In genomic region chr5:172054611-172055153, GRCh38 we compare ENCODE assay signal across 15 cellular contexts. TPM values are rescaled to one million over a fixed set of nuclear protein-coding genes. Genes with fewer than 3 reads are reported as not detected.
DNase-seq lines count a peak whose midpoint lies in the region; ATAC-seq, FAIRE-seq and TF ChIP-seq lines count a peak whose summit lies in the region.
"Had no signal": no experiment of that assay in that cellular context is flagged by ENCODE, and none has a peak within 500 bp of the region (broad histone marks: within the 10 kb centered on the region; RNA-seq: fewer than 3 reads in every experiment).

No MANE protein-coding gene starts in this region.

- no peak overlapping the region for H2AFZ ChIP-seq in GM12878 (ENCODE audit: control insufficient read depth, low read depth, low read length)

- peaks cover 76% of the 10 kb centered on the region for H3K36me3 Mint-ChIP-seq in activated CD8-positive, alpha-beta T cell treated with anti-CD3 and anti-CD28 coated beads, Interleukin-2, amount 10 ng/mL, durations not matched to agents 7 days and 5 days (ENCODE audit: low read depth)
- peaks cover 31% of the 10 kb centered on the region for H3K36me3 Mint-ChIP-seq in activated CD8-positive, alpha-beta T cell treated with anti-CD3 and anti-CD28 coated beads for 36 hours (ENCODE audit: low read depth)
- peaks cover 27% of the 10 kb centered on the region for H3K36me3 Mint-ChIP-seq in natural killer cell
- peaks cover 100% of the 10 kb centered on the region for H3K36me3 Mint-ChIP-seq in stimulated activated effector memory CD8-positive, alpha-beta T cell treated with anti-CD3 and anti-CD28 coated beads, Interleukin-12 subunit alpha, Interleukin-12 subunit beta, amount 100 ng/mL, for 72 hours

- no peak for ATAC-seq in activated CD8-positive, alpha-beta T cell treated with anti-CD3 and anti-CD28 coated beads, Interleukin-2, amount 10 ng/mL, durations not matched to agents 7 days and 5 days
- ATAC-seq in activated CD8-positive, alpha-beta T cell treated with anti-CD3 and anti-CD28 coated beads for 36 hours, result no peak
- ATAC-seq in GM12878 (no peak; the same call in 2 of the 3 replicates), natural killer cell (peak in 1 of 3 donors; percentile 18), right cardiac atrium (no peak)
- no peak for ATAC-seq in stimulated activated effector memory CD8-positive, alpha-beta T cell treated with anti-CD3 and anti-CD28 coated beads, Interleukin-12 subunit alpha, Interleukin-12 subunit beta, amount 100 ng/mL, for 72 hours
- ATAC-seq: HCT116 had no signal

- BruUV-seq in GM12878 (replicated peaks; lab: Mats Ljungman, UMichigan), result no TSS peak

- TF ChIP-seq EP300 in GM12878 (IDR thresholded peaks at IDR 0.05; ENCODE audit: borderline replicate concordance in 1 of 2, control insufficient read depth in 1 of 2, low read depth in 2 of 2, low read length in 2 of 2), result no peak

- no peaks in the 10 kb centered on the region for H3K9me3 ChIP-seq in GM12878 (replicated peaks; ENCODE audit: control insufficient read depth, insufficient read depth, low read length)
- no peaks in the 10 kb centered on the region for H3K9me3 ChIP-seq in right cardiac atrium (ENCODE audit: control insufficient read depth, low read length)
- H3K9me3 ChIP-seq: Caco-2 had no signal

- FAIRE-seq in GM12878 (lab: Jason Lieb, UNC), result no peak
- FAIRE-seq: GM18507, H54 had no signal

- H3K27me3 Mint-ChIP-seq in activated CD8-positive, alpha-beta T cell treated with anti-CD3 and anti-CD28 coated beads, Interleukin-2, amount 10 ng/mL, durations not matched to agents 7 days and 5 days (ENCODE audit: low read depth), result no peaks in the 10 kb centered on the region
- H3K27me3 Mint-ChIP-seq in activated CD8-positive, alpha-beta T cell treated with anti-CD3 and anti-CD28 coated beads for 36 hours, result no peaks in the 10 kb centered on the region
- H3K27me3 Mint-ChIP-seq in natural killer cell (ENCODE audit: low read depth in 2 of 2), result no peaks in the 10 kb centered on the region

- no peaks in the 10 kb centered on the region for H4K20me1 ChIP-seq in GM12878 (ENCODE audit: control insufficient read depth, insufficient read depth)

- TF ChIP-seq CTCF in activated CD8-positive, alpha-beta T cell treated with anti-CD3 and anti-CD28 coated beads for 36 hours (IDR thresholded peaks at IDR 0.05), result no peak
- no peak for TF ChIP-seq CTCF in GM12878 (IDR thresholded peaks at IDR 0.05 in 2 of 3, conservative IDR thresholded peaks at IDR 0.05 in 1 of 3; ENCODE audit: control insufficient read depth in 2 of 3, extremely low read depth in 1 of 3, insufficient read depth in 1 of 3, low read depth in 3 of 3, low read length in 3 of 3)
- no peak for TF ChIP-seq CTCF in natural killer cell (IDR thresholded peaks at IDR 0.05)

- TF ChIP-seq RAD21 in GM12878 (IDR thresholded peaks at IDR 0.05; ENCODE audit: insufficient read depth, low read depth, low read length), result no peak

- RAD21 ChIA-PET in GM12878 (lab: Charles Lee; ENCODE audit: unreplicated experiment), result no interaction called here

- no peak overlapping the region for H3K4me3 Mint-ChIP-seq in activated CD8-positive, alpha-beta T cell treated with anti-CD3 and anti-CD28 coated beads, Interleukin-2, amount 10 ng/mL, durations not matched to agents 7 days and 5 days
- no peak overlapping the region for H3K4me3 Mint-ChIP-seq in activated CD8-positive, alpha-beta T cell treated with anti-CD3 and anti-CD28 coated beads for 36 hours
- H3K4me3 Mint-ChIP-seq in natural killer cell, result no peak overlapping the region
- no peak overlapping the region for H3K4me3 Mint-ChIP-seq in stimulated activated effector memory CD8-positive, alpha-beta T cell treated with anti-CD3 and anti-CD28 coated beads, Interleukin-12 subunit alpha, Interleukin-12 subunit beta, amount 100 ng/mL, for 72 hours
- H3K4me3 Mint-ChIP-seq: CD14-positive monocyte; CD8-positive, alpha-beta memory T cell had no signal

- CTCF ChIA-PET in activated CD8-positive, alpha-beta T cell treated with anti-CD3 and anti-CD28 coated beads, Interleukin-2, amount 10 ng/mL, durations not matched to agents 7 days and 5 days (lab: Charles Lee), result no interaction called here
- CTCF ChIA-PET in activated CD8-positive, alpha-beta T cell treated with anti-CD3 and anti-CD28 coated beads for 36 hours (lab: Charles Lee), result interaction anchor here (1.3 to 1.4 kb wide), 2 partner anchors 19 to 239 kb away, joined by 3 read pairs; no protein-coding TSS in a partner anchor
- CTCF ChIA-PET in GM12878 (lab: Yijun Ruan, JAX), result interaction anchor here (1.0 to 1.2 kb wide), 2 partner anchors 143 to 235 kb away, joined by 3 read pairs; no protein-coding TSS in a partner anchor

- no peaks in the 10 kb centered on the region for H3K4me1 ChIP-seq in GM12878 (ENCODE audit: control insufficient read depth, insufficient read depth, low read length)
- peaks cover 9% of the 10 kb centered on the region for H3K4me1 ChIP-seq in right cardiac atrium (ENCODE audit: control insufficient read depth, insufficient read depth, low read length)
- H3K4me1 ChIP-seq: Caco-2 had no signal

- SMC1A ChIA-PET in GM12878 (lab: Charles Lee; ENCODE audit: uncharacterized antibody, unreplicated experiment), result no interaction called here

- H3K9me3 Mint-ChIP-seq in activated CD8-positive, alpha-beta T cell treated with anti-CD3 and anti-CD28 coated beads, Interleukin-2, amount 10 ng/mL, durations not matched to agents 7 days and 5 days (ENCODE audit: insufficient read depth), result no peaks in the 10 kb centered on the region
- H3K9me3 Mint-ChIP-seq in activated CD8-positive, alpha-beta T cell treated with anti-CD3 and anti-CD28 coated beads for 36 hours, result no peaks in the 10 kb centered on the region
- no peaks in the 10 kb centered on the region for H3K9me3 Mint-ChIP-seq in natural killer cell
- no peaks in the 10 kb centered on the region for H3K9me3 Mint-ChIP-seq in stimulated activated effector memory CD8-positive, alpha-beta T cell treated with anti-CD3 and anti-CD28 coated beads, Interleukin-12 subunit alpha, Interleukin-12 subunit beta, amount 100 ng/mL, for 72 hours
- H3K9me3 Mint-ChIP-seq: CD14-positive monocyte; CD8-positive, alpha-beta memory T cell had no signal

- H3K27ac Mint-ChIP-seq in activated CD8-positive, alpha-beta T cell treated with anti-CD3 and anti-CD28 coated beads, Interleukin-2, amount 10 ng/mL, durations not matched to agents 7 days and 5 days, result peak overlapping the region; percentile 15
- no peak overlapping the region for H3K27ac Mint-ChIP-seq in activated CD8-positive, alpha-beta T cell treated with anti-CD3 and anti-CD28 coated beads for 36 hours
- peak overlapping the region; percentile 45 to 87 for H3K27ac Mint-ChIP-seq in natural killer cell
- peak overlapping the region; percentile 82 for H3K27ac Mint-ChIP-seq in stimulated activated effector memory CD8-positive, alpha-beta T cell treated with anti-CD3 and anti-CD28 coated beads, Interleukin-12 subunit alpha, Interleukin-12 subunit beta, amount 100 ng/mL, for 72 hours

- H3K4me1 Mint-ChIP-seq in activated CD8-positive, alpha-beta T cell treated with anti-CD3 and anti-CD28 coated beads, Interleukin-2, amount 10 ng/mL, durations not matched to agents 7 days and 5 days (ENCODE audit: low read depth), result peaks cover 13% of the 10 kb centered on the region
- peaks cover 2% of the 10 kb centered on the region for H3K4me1 Mint-ChIP-seq in activated CD8-positive, alpha-beta T cell treated with anti-CD3 and anti-CD28 coated beads for 36 hours (ENCODE audit: low read depth)
- peaks cover 13 to 29% of the 10 kb centered on the region in 2 donors for H3K4me1 Mint-ChIP-seq in natural killer cell
- H3K4me1 Mint-ChIP-seq in stimulated activated effector memory CD8-positive, alpha-beta T cell treated with anti-CD3 and anti-CD28 coated beads, Interleukin-12 subunit alpha, Interleukin-12 subunit beta, amount 100 ng/mL, for 72 hours, result peaks cover 20% of the 10 kb centered on the region

- no peak overlapping the region for H3K4me2 ChIP-seq in GM12878 (ENCODE audit: control insufficient read depth, insufficient read depth)

- POLR2A ChIA-PET in activated CD8-positive, alpha-beta T cell treated with anti-CD3 and anti-CD28 coated beads, Interleukin-2, amount 10 ng/mL, durations not matched to agents 7 days and 5 days (lab: Charles Lee), result no interaction called here
- POLR2A ChIA-PET in activated CD8-positive, alpha-beta T cell treated with anti-CD3 and anti-CD28 coated beads for 36 hours (lab: Charles Lee), result interaction anchor here (0.6 to 1.5 kb wide), 2 partner anchors 10 kb away, joined by 3 to 6 read pairs; no protein-coding TSS in a partner anchor
- POLR2A ChIA-PET in GM12878 (lab: Charles Lee), result no interaction called here

- H3K27ac ChIP-seq in GM12878 (ENCODE audit: control insufficient read depth, insufficient read depth), result no peak overlapping the region
- no peak overlapping the region for H3K27ac ChIP-seq in right cardiac atrium (ENCODE audit: low read length)
- H3K27ac ChIP-seq: 22Rv1, HL-60 had no signal

- H3K4me3 ChIP-seq in GM12878, result no peak overlapping the region
- H3K4me3 ChIP-seq in right cardiac atrium (ENCODE audit: low read length), result no peak overlapping the region

- TF ChIP-seq POLR2A in GM12878 (IDR thresholded peaks at IDR 0.05; ENCODE audit: low read depth, low read length), result 0 out of 2 replicates have a peak, but pooled peaks have one; percentile 37

- in situ Hi-C loops in GM12878 (cut with MboI), result no loop called here

- DNase-seq in activated CD8-positive, alpha-beta T cell treated with anti-CD3 and anti-CD28 coated beads, Interleukin-2, amount 10 ng/mL, durations not matched to agents 7 days and 5 days, result no peak
- DNase-seq in activated CD8-positive, alpha-beta T cell treated with anti-CD3 and anti-CD28 coated beads for 36 hours, result no peak
- DNase-seq in GM12878 (ENCODE audit: low read depth, low spot score) (no peak), natural killer cell (no peak), globus pallidus (ENCODE audit: low spot score) (no peak), right cardiac atrium (no peak)
- DNase-seq in stimulated activated effector memory CD8-positive, alpha-beta T cell treated with anti-CD3 and anti-CD28 coated beads, Interleukin-12 subunit alpha, Interleukin-12 subunit beta, amount 100 ng/mL, for 72 hours (ENCODE audit: low spot score in 2 of 2), result no peak
- DNase-seq: Caco-2; CD8-positive, alpha-beta memory T cell had no signal

- WGBS in GM12878 (ENCODE audit: insufficient coverage, insufficient replicate concordance, low lambda C conversion rate, missing lambda C conversion rate), result 89% methylated on average over 11 of the region's 11 CpGs
- 90% methylated on average over 11 of the region's 11 CpGs for WGBS in right cardiac atrium

- intact Hi-C loops in activated CD8-positive, alpha-beta T cell treated with anti-CD3 and anti-CD28 coated beads for 36 hours (cut with micrococcal nuclease), result no loop called here
- intact Hi-C loops in GM12878 (cut with micrococcal nuclease; ENCODE audit: unreplicated experiment) (no loop called here), natural killer cell (cut with micrococcal nuclease) (loop anchor here (5.0 kb wide), 1 partner anchor 147 kb away; no protein-coding TSS in a partner anchor), right cardiac atrium (cut with DNase I) (loop anchor here in 2 of 4 donors (5.0 to 10.0 kb wide), 2 partner anchors 142 to 640 kb away; partner anchors contain the start of gene FGF18 (in 1 of the 2))

- H3K9ac ChIP-seq in GM12878 (ENCODE audit: control insufficient read depth, insufficient read depth, low read length), result no peak overlapping the region

- no peaks in the 10 kb centered on the region for H3K27me3 ChIP-seq in GM12878 (replicated peaks in 1 of 2; ENCODE audit: control insufficient read depth in 2 of 2, insufficient read depth in 2 of 2, low read length in 1 of 2)
- no peaks in the 10 kb centered on the region for H3K27me3 ChIP-seq in right cardiac atrium (ENCODE audit: control insufficient read depth, insufficient read depth)

- H3K79me2 ChIP-seq in GM12878 (ENCODE audit: control insufficient read depth, insufficient read depth, low read length), result no peaks in the 10 kb centered on the region

- H3K36me3 ChIP-seq in GM12878 (ENCODE audit: control insufficient read depth in 2 of 2, insufficient read depth in 2 of 2, low read length in 1 of 2), result peaks cover 26 to 50% of the 10 kb centered on the region in 2 experiments

RNA-seq across cellular contexts. Expression of gene FBXW11, which starts 48.2 kb away (rescaled TPM):
- 10 to 100 TPM; 26.3 to 27.1 TPM for total RNA-seq in activated CD8-positive, alpha-beta T cell treated with anti-CD3 and anti-CD28 coated beads, Interleukin-2, amount 10 ng/mL, durations not matched to agents 7 days and 5 days
- 10 to 100 TPM; 49.3 to 52.6 TPM for total RNA-seq in activated CD8-positive, alpha-beta T cell treated with anti-CD3 and anti-CD28 coated beads for 36 hours
- total RNA-seq in GM12878 (2013; cell fraction: nucleolus; rRNA removed), result 68.9 and 73.9 TPM in 2 replicates
- total RNA-seq in GM12878 (2014; rRNA removed) (44.5 and 55.5 TPM in 2 replicates), GM12878 (2014; rRNA removed; fragmentation: Illumina TruSeq; extraction: Trizol) (50.9 TPM in 2 replicates), GM12878 (2021) (48.4 and 50.7 TPM in 2 replicates), natural killer cell (10 to 100 TPM; 26.7 to 40.3 (median 39.5) TPM), right cardiac atrium (10 to 100 TPM; 62.3 to 70.7 (median 67.3) TPM)
- 15.2 TPM for polyA plus RNA-seq in GM12878 (2011; ENCODE audit: low read depth)
- polyA plus RNA-seq in GM12878 (2011; rRNA removed) (61.5 and 64.7 TPM in 2 replicates), GM12878 (2014; fragmentation: Illumina TruSeq; extraction: Trizol) (46.9 and 64.0 TPM in 2 replicates), GM12878 (2014; fragmentation: Nextera tagmentation; extraction: Ambion mirVana) (1 to 10 TPM; 4.3 to 7.7 TPM), GM12878 (2014; rRNA removed) (30.7 and 35.4 TPM in 2 replicates), GM12878 (2016; fragmentation: Nextera tagmentation; extraction: Ambion mirVana) (10 to 100 TPM; 27.8 to 28.2 TPM), right cardiac atrium (15.8 TPM)
- 40.9 and 41.2 TPM in 2 replicates for polyA plus RNA-seq in GM12878 (2011; cell fraction: cytosol; rRNA removed)
- 34.3 and 43.8 TPM in 2 replicates for polyA plus RNA-seq in GM12878 (2011; cell fraction: nucleus; rRNA removed)
- polyA plus RNA-seq in GM12878 (2012), result 23.6 and 28.8 TPM in 2 replicates
- 111 and 144 TPM in 2 replicates for polyA minus RNA-seq in GM12878 (2011; rRNA and poly(A)+ RNA removed)
- polyA minus RNA-seq in GM12878 (2011; cell fraction: cytosol; rRNA and poly(A)+ RNA removed), result 39.8 and 43.9 TPM in 2 replicates
- 24.8 and 39.9 TPM in 2 replicates for polyA minus RNA-seq in GM12878 (2011; cell fraction: nucleus; rRNA and poly(A)+ RNA removed)
